Comparison of ENCODE assay signal across 9 cellular contexts in the genomic region with DNA sequence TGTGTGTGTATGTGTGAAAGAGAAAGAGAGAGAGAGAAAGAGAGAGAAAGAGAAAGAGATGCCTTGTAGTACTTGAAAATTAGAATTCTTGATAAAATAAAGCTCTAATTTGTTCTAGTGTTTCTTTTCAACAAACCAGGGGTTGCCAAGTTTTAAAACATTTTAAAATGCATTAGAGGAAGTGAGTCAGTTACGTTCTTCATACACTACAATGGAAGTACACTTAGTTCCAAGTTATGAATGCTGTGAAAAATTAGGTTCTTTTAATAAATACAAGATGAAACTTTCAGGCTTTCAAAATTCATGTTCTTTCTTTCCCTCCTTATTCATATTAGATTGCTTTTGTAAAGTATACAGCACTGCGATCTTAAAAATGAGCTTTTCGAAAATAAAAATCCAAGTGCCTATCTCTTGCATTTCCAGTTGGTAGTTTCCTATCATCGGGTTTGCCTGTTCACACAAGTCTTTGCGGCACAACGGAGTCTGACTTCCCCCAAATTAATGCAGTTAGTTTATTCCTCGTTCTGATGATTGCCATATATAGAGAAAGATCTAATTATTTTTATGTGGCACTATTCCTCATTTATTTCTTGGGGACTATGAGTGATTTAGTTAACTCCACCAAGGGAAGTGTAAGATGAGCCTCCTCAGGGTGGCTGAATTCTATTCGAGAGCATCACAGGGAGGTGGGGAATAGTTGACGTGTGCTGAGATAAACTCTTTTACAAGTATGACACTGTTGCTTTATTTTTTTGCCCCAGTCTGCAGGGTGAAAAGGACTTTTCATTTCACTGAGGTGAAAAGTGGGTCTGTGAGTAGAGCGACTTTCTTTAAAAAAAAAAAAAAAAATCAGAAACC.
A peak's percentile ranks its signal among the peaks of the same experiment; 100 is the strongest.
DNase-seq lines count a peak whose midpoint lies in the region; ATAC-seq and TF ChIP-seq lines count a peak whose summit lies in the region.
"Had no signal": no experiment of that assay in that cellular context is flagged by ENCODE, and none has a peak within 500 bp of the region (broad histone marks: within the 10 kb centered on the region; RNA-seq: fewer than 3 reads in every experiment).

No MANE protein-coding gene starts in this region.

- no peaks in the 10 kb centered on the region for H3K36me3 Mint-ChIP-seq in brain
- H3K36me3 Mint-ChIP-seq: activated naive CD8-positive, alpha-beta T cell treated with anti-CD3 and anti-CD28 coated beads, Interleukin-2, amount 10 ng/mL, durations not matched to agents 7 days and 5 days had no signal

- H3K27ac Mint-ChIP-seq in brain: peak overlapping the region; percentile 72 to 91 (median 82)
- H3K27ac Mint-ChIP-seq: activated naive CD8-positive, alpha-beta T cell treated with anti-CD3 and anti-CD28 coated beads, Interleukin-2, amount 10 ng/mL, durations not matched to agents 7 days and 5 days had no signal

- peaks cover 47% of the 10 kb centered on the region for H3K4me1 Mint-ChIP-seq in brain

- 21% methylated on average over 10 of the region's 10 CpGs for WGBS in right cardiac atrium

- peak overlapping the region; percentile 91 for H3K27ac ChIP-seq in right cardiac atrium (ENCODE audit: low read length)

- H3K4me3 ChIP-seq in right cardiac atrium (ENCODE audit: low read length): peak overlapping the region; percentile 71

- intact Hi-C loops in right cardiac atrium (cut with DNase I): no loop called here
- intact Hi-C loops in sciatic nerve (cut with DNase I): no loop called here
- intact Hi-C loops in posterior vena cava (cut with DNase I): no loop called here

- peaks cover 4% of the 10 kb centered on the region for H3K4me1 ChIP-seq in right cardiac atrium (ENCODE audit: control insufficient read depth, insufficient read depth, low read length)

- peak overlapping the region; percentile 67 to 87 (median 78) for H3K4me3 Mint-ChIP-seq in brain
- H3K4me3 Mint-ChIP-seq: activated naive CD8-positive, alpha-beta T cell treated with anti-CD3 and anti-CD28 coated beads, Interleukin-2, amount 10 ng/mL, durations not matched to agents 7 days and 5 days had no signal

- ATAC-seq in right cardiac atrium (peak; percentile 67), sciatic nerve (peak; percentile 93), HG03025 (IDR thresholded peaks at IDR 0.05; ENCODE audit: low FRiP score, unreplicated experiment) (no peak)

- H3K27me3 ChIP-seq in right cardiac atrium (ENCODE audit: control insufficient read depth, insufficient read depth): no peaks in the 10 kb centered on the region

- H3K9me3 ChIP-seq in right cardiac atrium (ENCODE audit: control insufficient read depth, low read length): no peaks in the 10 kb centered on the region

- H3K9me3 Mint-ChIP-seq in brain: peaks cover 0 to 2% (median 0%) of the 10 kb centered on the region in 5 experiments
- H3K9me3 Mint-ChIP-seq: activated naive CD8-positive, alpha-beta T cell treated with anti-CD3 and anti-CD28 coated beads, Interleukin-2, amount 10 ng/mL, durations not matched to agents 7 days and 5 days had no signal

- H3K27me3 Mint-ChIP-seq in brain: no peaks in the 10 kb centered on the region

- no peak for TF ChIP-seq CTCF in brain (conservative IDR thresholded peaks at IDR 0.05)

- peak; percentile 52 for DNase-seq in GM03348 (ENCODE audit: low spot score)
- DNase-seq in right cardiac atrium: no peak
- no peak for DNase-seq in sciatic nerve (ENCODE audit: low spot score)
- DNase-seq in NCI-H510A treated with DMSO at 0.1 percent for 48 hours (lab: John Stamatoyannopoulos, UW): no peak
- DNase-seq in posterior vena cava (ENCODE audit: low spot score): no peak
- DNase-seq in germinal center (ENCODE audit: low spot score): no peak
- DNase-seq: activated naive CD8-positive, alpha-beta T cell treated with anti-CD3 and anti-CD28 coated beads, Interleukin-2, amount 10 ng/mL, durations not matched to agents 7 days and 5 days had no signal
